ENCODE assay signal across 1 cellular context in the genomic region with DNA sequence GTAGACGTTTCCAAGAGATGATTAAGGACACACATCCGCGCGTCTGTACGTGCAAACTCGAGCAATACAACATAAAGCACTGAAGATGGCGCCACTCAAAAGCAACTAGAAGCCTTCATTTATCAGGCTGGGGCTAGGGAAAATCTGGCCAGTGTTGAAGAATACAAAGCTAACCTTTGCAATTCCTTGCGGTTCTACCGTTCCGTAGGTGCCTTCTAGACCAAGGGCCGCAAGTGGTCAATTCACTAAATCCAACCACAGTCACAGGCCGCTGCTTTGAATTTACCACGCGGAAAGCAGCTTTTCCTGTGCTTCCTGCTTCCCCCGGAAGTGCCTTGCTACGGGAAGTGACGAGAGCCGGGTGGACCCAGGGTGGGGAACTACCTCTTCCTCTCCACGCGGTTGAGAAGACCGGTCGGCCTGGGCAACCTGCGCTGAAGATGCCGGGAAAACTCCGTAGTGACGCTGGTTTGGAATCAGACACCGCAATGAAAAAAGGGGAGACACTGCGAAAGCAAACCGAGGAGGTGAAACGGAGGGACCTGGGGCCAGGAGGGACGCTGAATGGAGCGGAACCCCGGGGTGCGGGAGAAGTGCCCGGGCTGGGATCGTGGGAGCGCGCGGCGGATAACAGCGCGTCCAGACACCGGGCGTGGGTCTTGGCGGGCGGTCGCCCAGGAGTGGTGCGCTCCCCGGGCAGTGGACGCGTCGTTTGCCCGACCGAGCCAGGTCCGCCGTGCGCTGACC.
A peak's percentile ranks its signal among the peaks of the same experiment; 100 is the strongest.
TF ChIP-seq lines count a peak whose summit lies in the region.

A gene (plus strand): TSS at position 385 of the 747 bp plus-strand sequence. CDS start 56 bp downstream, at position 441.

TF ChIP-seq in K562, 482 proteins besides CTCF, POLR2A, EP300 and RAD21 (continued from another document and continues in another):
- TF ChIP-seq COPS2 (conservative IDR thresholded peaks at IDR 0.05) (no peak), SOX6 (IDR thresholded peaks at IDR 0.05) (peak; percentile 47), BMI1 (IDR thresholded peaks at IDR 0.05; ENCODE audit: low read length) (no peak), MAFF (IDR thresholded peaks at IDR 0.05; ENCODE audit: low read length) (peak; percentile 19; the same call in 1 of the 2 replicates), TOE1 (IDR thresholded peaks at IDR 0.05; ENCODE audit: borderline replicate concordance) (peak; percentile 77), TOE1 (CRISPR knock-in tag; IDR thresholded peaks at IDR 0.05; ENCODE audit: borderline replicate concordance, low read depth) (peak; percentile 90), DPF2 (IDR thresholded peaks at IDR 0.05) (peak; percentile 63; the same call in 1 of the 2 replicates), RAD51 (IDR thresholded peaks at IDR 0.05; ENCODE audit: borderline replicate concordance, low read depth) (no peak), KAT7 (CRISPR knock-in tag; IDR thresholded peaks at IDR 0.05; ENCODE audit: borderline replicate concordance) (peak; percentile 68; the same call in 1 of the 2 replicates), FOXK1 (CRISPR knock-in tag; IDR thresholded peaks at IDR 0.05; ENCODE audit: borderline replicate concordance) (peak; percentile 66), ARNT (IDR thresholded peaks at IDR 0.05) (peak; percentile 62 to 95), IRF2 (CRISPR knock-in tag; IDR thresholded peaks at IDR 0.05) (no peak; the same call in 1 of the 2 replicates), GABPB1 (CRISPR knock-in tag; IDR thresholded peaks at IDR 0.05) (peak; percentile 95), GATAD2B (IDR thresholded peaks at IDR 0.05; ENCODE audit: borderline replicate concordance) (peak; percentile 82), FOXJ2 (tag; IDR thresholded peaks at IDR 0.05) (no peak), YY1 (IDR thresholded peaks at IDR 0.05; ENCODE audit: borderline replicate concordance in 1 of 3, control insufficient read depth in 1 of 3, extremely low read depth in 1 of 3, insufficient read depth in 3 of 3, insufficient read length in 1 of 3, insufficient replicate concordance in 2 of 3, low read depth in 1 of 3, low read length in 2 of 3) (peak in 2 of 3 experiments; percentile 7 to 87), HNRNPLL (IDR thresholded peaks at IDR 0.05; ENCODE audit: low read depth, low read length, poor library complexity, severe bottlenecking) (peak; percentile 93), CHD2 (IDR thresholded peaks at IDR 0.05; ENCODE audit: low read depth, low read length) (peak; percentile 17; the same call in 1 of the 2 replicates), L3MBTL2 (IDR thresholded peaks at IDR 0.05) (peak; percentile 86), ZNF79 (CRISPR knock-in tag; IDR thresholded peaks at IDR 0.05; ENCODE audit: low read depth) (no peak), SMAD3 (CRISPR knock-in tag; conservative IDR thresholded peaks at IDR 0.05) (0 out of 2 replicates have a peak, but pooled peaks have one; percentile 7), SREBF1 (IDR thresholded peaks at IDR 0.05; ENCODE audit: borderline replicate concordance, low read depth, low read length) (no peak), PRMT5 (CRISPR knock-in tag; IDR thresholded peaks at IDR 0.05) (0 out of 2 replicates have a peak, but pooled peaks have one; percentile 50), HNRNPK (IDR thresholded peaks at IDR 0.05; ENCODE audit: low read depth, low read length, poor library complexity, severe bottlenecking) (no peak), KDM1A (IDR thresholded peaks at IDR 0.05) (peak in 1 of 2 experiments; percentile 16; a peak in 1 of 4 replicates), TAF1 (IDR thresholded peaks at IDR 0.05; ENCODE audit: control insufficient read depth, extremely low read depth, insufficient read depth, low read length, severe bottlenecking) (peak; percentile 88), MAFK (IDR thresholded peaks at IDR 0.05; ENCODE audit: low read length) (peak; percentile 20; the same call in 1 of the 2 replicates), ETV5 (CRISPR knock-in tag; IDR thresholded peaks at IDR 0.05; ENCODE audit: low read depth) (peak; percentile 43; the same call in 1 of the 2 replicates), SPI1 (IDR thresholded peaks at IDR 0.05; ENCODE audit: borderline replicate concordance, low read depth, low read length) (peak; percentile 91), SRSF1 (IDR thresholded peaks at IDR 0.05; ENCODE audit: low read depth, low read length) (no peak), PCBP1 (IDR thresholded peaks at IDR 0.05; ENCODE audit: low read depth, low read length, poor library complexity, severe bottlenecking) (peak; percentile 94), NR3C1 (CRISPR knock-in tag; IDR thresholded peaks at IDR 0.05) (peak; percentile 84; the same call in 1 of the 2 replicates), CCNT2 (IDR thresholded peaks at IDR 0.05; ENCODE audit: borderline replicate concordance, extremely low read depth, insufficient read length, low read depth, low read length) (peak; percentile 36), NFIC (IDR thresholded peaks at IDR 0.05) (peak; percentile 44; the same call in 1 of the 2 replicates), CREBBP (IDR thresholded peaks at IDR 0.05; ENCODE audit: low read depth, low read length) (no peak)
- TF ChIP-seq, protein P1, sequence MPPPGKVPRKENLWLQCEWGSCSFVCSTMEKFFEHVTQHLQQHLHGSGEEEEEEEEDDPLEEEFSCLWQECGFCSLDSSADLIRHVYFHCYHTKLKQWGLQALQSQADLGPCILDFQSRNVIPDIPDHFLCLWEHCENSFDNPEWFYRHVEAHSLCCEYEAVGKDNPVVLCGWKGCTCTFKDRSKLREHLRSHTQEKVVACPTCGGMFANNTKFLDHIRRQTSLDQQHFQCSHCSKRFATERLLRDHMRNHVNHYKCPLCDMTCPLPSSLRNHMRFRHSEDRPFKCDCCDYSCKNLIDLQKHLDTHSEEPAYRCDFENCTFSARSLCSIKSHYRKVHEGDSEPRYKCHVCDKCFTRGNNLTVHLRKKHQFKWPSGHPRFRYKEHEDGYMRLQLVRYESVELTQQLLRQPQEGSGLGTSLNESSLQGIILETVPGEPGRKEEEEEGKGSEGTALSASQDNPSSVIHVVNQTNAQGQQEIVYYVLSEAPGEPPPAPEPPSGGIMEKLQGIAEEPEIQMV (tag; conservative IDR thresholded peaks at IDR 0.05; ENCODE audit: low read depth) = no peak
- TF ChIP-seq, protein P2, sequence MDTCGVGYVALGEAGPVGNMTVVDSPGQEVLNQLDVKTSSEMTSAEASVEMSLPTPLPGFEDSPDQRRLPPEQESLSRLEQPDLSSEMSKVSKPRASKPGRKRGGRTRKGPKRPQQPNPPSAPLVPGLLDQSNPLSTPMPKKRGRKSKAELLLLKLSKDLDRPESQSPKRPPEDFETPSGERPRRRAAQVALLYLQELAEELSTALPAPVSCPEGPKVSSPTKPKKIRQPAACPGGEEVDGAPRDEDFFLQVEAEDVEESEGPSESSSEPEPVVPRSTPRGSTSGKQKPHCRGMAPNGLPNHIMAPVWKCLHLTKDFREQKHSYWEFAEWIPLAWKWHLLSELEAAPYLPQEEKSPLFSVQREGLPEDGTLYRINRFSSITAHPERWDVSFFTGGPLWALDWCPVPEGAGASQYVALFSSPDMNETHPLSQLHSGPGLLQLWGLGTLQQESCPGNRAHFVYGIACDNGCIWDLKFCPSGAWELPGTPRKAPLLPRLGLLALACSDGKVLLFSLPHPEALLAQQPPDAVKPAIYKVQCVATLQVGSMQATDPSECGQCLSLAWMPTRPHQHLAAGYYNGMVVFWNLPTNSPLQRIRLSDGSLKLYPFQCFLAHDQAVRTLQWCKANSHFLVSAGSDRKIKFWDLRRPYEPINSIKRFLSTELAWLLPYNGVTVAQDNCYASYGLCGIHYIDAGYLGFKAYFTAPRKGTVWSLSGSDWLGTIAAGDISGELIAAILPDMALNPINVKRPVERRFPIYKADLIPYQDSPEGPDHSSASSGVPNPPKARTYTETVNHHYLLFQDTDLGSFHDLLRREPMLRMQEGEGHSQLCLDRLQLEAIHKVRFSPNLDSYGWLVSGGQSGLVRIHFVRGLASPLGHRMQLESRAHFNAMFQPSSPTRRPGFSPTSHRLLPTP (IDR thresholded peaks at IDR 0.05; ENCODE audit: borderline replicate concordance, extremely low read depth, insufficient read length) = no peak
- TF ChIP-seq, protein P3, sequence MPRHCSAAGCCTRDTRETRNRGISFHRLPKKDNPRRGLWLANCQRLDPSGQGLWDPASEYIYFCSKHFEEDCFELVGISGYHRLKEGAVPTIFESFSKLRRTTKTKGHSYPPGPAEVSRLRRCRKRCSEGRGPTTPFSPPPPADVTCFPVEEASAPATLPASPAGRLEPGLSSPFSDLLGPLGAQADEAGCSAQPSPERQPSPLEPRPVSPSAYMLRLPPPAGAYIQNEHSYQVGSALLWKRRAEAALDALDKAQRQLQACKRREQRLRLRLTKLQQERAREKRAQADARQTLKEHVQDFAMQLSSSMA (CRISPR knock-in tag; IDR thresholded peaks at IDR 0.05) = 0 out of 2 replicates have a peak, but pooled peaks have one; percentile 79
- TF ChIP-seq, protein P4, sequence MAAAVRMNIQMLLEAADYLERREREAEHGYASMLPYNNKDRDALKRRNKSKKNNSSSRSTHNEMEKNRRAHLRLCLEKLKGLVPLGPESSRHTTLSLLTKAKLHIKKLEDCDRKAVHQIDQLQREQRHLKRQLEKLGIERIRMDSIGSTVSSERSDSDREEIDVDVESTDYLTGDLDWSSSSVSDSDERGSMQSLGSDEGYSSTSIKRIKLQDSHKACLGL (CRISPR knock-in tag; IDR thresholded peaks at IDR 0.05; ENCODE audit: borderline replicate concordance, poor library complexity, severe bottlenecking) = peak; percentile 87
- TF ChIP-seq, protein P5, sequence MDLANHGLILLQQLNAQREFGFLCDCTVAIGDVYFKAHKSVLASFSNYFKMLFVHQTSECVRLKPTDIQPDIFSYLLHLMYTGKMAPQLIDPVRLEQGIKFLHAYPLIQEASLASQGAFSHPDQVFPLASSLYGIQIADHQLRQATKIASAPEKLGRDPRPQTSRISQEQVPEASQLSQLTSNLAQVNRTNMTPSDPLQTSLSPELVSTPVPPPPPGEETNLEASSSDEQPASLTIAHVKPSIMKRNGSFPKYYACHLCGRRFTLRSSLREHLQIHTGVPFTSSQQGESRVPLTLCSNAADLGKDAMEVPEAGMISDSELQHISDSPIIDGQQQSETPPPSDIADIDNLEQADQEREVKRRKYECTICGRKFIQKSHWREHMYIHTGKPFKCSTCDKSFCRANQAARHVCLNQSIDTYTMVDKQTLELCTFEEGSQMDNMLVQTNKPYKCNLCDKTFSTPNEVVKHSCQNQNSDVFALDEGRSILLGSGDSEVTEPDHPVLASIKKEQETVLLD (IDR thresholded peaks at IDR 0.05) = peak; percentile 14; the same call in 1 of the 2 replicates
- TF ChIP-seq, protein P6, sequence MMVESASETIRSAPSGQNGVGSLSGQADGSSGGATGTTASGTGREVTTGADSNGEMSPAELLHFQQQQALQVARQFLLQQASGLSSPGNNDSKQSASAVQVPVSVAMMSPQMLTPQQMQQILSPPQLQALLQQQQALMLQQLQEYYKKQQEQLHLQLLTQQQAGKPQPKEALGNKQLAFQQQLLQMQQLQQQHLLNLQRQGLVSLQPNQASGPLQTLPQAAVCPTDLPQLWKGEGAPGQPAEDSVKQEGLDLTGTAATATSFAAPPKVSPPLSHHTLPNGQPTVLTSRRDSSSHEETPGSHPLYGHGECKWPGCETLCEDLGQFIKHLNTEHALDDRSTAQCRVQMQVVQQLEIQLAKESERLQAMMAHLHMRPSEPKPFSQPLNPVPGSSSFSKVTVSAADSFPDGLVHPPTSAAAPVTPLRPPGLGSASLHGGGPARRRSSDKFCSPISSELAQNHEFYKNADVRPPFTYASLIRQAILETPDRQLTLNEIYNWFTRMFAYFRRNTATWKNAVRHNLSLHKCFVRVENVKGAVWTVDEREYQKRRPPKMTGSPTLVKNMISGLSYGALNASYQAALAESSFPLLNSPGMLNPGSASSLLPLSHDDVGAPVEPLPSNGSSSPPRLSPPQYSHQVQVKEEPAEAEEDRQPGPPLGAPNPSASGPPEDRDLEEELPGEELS (CRISPR knock-in tag; IDR thresholded peaks at IDR 0.05; ENCODE audit: borderline replicate concordance) = peak; percentile 65; the same call in 1 of the 2 replicates
- TF ChIP-seq, protein P7, sequence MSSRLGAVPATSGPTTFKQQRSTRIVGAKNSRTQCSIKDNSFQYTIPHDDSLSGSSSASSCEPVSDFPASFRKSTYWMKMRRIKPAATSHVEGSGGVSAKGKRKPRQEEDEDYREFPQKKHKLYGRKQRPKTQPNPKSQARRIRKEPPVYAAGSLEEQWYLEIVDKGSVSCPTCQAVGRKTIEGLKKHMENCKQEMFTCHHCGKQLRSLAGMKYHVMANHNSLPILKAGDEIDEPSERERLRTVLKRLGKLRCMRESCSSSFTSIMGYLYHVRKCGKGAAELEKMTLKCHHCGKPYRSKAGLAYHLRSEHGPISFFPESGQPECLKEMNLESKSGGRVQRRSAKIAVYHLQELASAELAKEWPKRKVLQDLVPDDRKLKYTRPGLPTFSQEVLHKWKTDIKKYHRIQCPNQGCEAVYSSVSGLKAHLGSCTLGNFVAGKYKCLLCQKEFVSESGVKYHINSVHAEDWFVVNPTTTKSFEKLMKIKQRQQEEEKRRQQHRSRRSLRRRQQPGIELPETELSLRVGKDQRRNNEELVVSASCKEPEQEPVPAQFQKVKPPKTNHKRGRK (tag; IDR thresholded peaks at IDR 0.05) = no peak
- TF ChIP-seq, protein P8, sequence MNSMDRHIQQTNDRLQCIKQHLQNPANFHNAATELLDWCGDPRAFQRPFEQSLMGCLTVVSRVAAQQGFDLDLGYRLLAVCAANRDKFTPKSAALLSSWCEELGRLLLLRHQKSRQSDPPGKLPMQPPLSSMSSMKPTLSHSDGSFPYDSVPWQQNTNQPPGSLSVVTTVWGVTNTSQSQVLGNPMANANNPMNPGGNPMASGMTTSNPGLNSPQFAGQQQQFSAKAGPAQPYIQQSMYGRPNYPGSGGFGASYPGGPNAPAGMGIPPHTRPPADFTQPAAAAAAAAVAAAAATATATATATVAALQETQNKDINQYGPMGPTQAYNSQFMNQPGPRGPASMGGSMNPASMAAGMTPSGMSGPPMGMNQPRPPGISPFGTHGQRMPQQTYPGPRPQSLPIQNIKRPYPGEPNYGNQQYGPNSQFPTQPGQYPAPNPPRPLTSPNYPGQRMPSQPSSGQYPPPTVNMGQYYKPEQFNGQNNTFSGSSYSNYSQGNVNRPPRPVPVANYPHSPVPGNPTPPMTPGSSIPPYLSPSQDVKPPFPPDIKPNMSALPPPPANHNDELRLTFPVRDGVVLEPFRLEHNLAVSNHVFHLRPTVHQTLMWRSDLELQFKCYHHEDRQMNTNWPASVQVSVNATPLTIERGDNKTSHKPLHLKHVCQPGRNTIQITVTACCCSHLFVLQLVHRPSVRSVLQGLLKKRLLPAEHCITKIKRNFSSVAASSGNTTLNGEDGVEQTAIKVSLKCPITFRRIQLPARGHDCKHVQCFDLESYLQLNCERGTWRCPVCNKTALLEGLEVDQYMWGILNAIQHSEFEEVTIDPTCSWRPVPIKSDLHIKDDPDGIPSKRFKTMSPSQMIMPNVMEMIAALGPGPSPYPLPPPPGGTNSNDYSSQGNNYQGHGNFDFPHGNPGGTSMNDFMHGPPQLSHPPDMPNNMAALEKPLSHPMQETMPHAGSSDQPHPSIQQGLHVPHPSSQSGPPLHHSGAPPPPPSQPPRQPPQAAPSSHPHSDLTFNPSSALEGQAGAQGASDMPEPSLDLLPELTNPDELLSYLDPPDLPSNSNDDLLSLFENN (IDR thresholded peaks at IDR 0.05; ENCODE audit: low read depth in 2 of 2, low read length in 2 of 2) = 0 out of 4 replicates have a peak, but pooled peaks of 1 of the 2 experiments have one; percentile 9
